Comparison of ENCODE assay signal across 1 cellular context in genomic region chr16:17224859-17225258, GRCh38.
TF ChIP-seq lines count a peak whose summit lies in the region.

No MANE protein-coding gene starts in this region.

TF ChIP-seq in GM12878, 131 proteins besides CTCF, POLR2A, EP300 and RAD21 (continued from another document and continues in another):
- TF ChIP-seq REST (IDR thresholded peaks at IDR 0.05; ENCODE audit: low read depth, low read length) (no peak), ZNF207 (IDR thresholded peaks at IDR 0.05; ENCODE audit: borderline replicate concordance) (no peak), NKRF (conservative IDR thresholded peaks at IDR 0.05) (no peak), CREB1 (IDR thresholded peaks at IDR 0.05; ENCODE audit: low read depth) (no peak), YY1 (IDR thresholded peaks at IDR 0.05; ENCODE audit: low read depth, low read length) (no peak), LARP7 (IDR thresholded peaks at IDR 0.05) (no peak), E2F4 (IDR thresholded peaks at IDR 0.05; ENCODE audit: low read depth, low read length) (no peak), SIN3A (IDR thresholded peaks at IDR 0.05; ENCODE audit: low read depth, low read length) (no peak), MYB (IDR thresholded peaks at IDR 0.05; ENCODE audit: borderline replicate concordance, low read depth, low read length) (no peak), RAD51 (IDR thresholded peaks at IDR 0.05) (no peak), JUNB (IDR thresholded peaks at IDR 0.05) (no peak), ZNF687 (IDR thresholded peaks at IDR 0.05) (no peak), NFXL1 (IDR thresholded peaks at IDR 0.05; ENCODE audit: borderline replicate concordance) (no peak), TCF7 (IDR thresholded peaks at IDR 0.05; ENCODE audit: borderline replicate concordance) (no peak), IKZF1 (conservative IDR thresholded peaks at IDR 0.05) (peak; percentile 34; the same call in 1 of the 2 replicates), MEF2A (IDR thresholded peaks at IDR 0.05; ENCODE audit: insufficient read depth, low read depth, low read length) (no peak), PAX8 (IDR thresholded peaks at IDR 0.05) (no peak), PRDM15 (CRISPR knock-in tag; IDR thresholded peaks at IDR 0.05) (no peak), ATF2 (IDR thresholded peaks at IDR 0.05; ENCODE audit: low read length) (no peak), RELA (IDR thresholded peaks at IDR 0.05; ENCODE audit: borderline replicate concordance, partially characterized antibody) (no peak), GATAD2B (conservative IDR thresholded peaks at IDR 0.05; ENCODE audit: low read depth) (0 out of 2 replicates have a peak, but pooled peaks have one; percentile 34), NR2C2 (IDR thresholded peaks at IDR 0.05; ENCODE audit: borderline replicate concordance, control insufficient read depth, insufficient read length, low read depth) (no peak), TBL1XR1 (IDR thresholded peaks at IDR 0.05; ENCODE audit: low read depth, low read length) (no peak), ZZZ3 (IDR thresholded peaks at IDR 0.05; ENCODE audit: control insufficient read depth, insufficient read length, low read depth) (no peak), E4F1 (IDR thresholded peaks at IDR 0.05; ENCODE audit: borderline replicate concordance, partially characterized antibody) (no peak), CEBPB (IDR thresholded peaks at IDR 0.05; ENCODE audit: borderline replicate concordance in 1 of 2, low read depth in 2 of 2, low read length in 2 of 2) (no peak), SRF (IDR thresholded peaks at IDR 0.05; ENCODE audit: low read depth in 2 of 2, low read length in 2 of 2) (peak in 1 of 2 experiments; percentile 70; a peak in 2 of 4 replicates), SMARCA5 (IDR thresholded peaks at IDR 0.05) (no peak), ATF7 (IDR thresholded peaks at IDR 0.05; ENCODE audit: low read depth) (peak; percentile 21; the same call in 1 of the 2 replicates)
- TF ChIP-seq, protein P1, sequence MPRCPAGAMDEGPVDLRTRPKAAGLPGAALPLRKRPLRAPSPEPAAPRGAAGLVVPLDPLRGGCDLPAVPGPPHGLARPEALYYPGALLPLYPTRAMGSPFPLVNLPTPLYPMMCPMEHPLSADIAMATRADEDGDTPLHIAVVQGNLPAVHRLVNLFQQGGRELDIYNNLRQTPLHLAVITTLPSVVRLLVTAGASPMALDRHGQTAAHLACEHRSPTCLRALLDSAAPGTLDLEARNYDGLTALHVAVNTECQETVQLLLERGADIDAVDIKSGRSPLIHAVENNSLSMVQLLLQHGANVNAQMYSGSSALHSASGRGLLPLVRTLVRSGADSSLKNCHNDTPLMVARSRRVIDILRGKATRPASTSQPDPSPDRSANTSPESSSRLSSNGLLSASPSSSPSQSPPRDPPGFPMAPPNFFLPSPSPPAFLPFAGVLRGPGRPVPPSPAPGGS (IDR thresholded peaks at IDR 0.05; ENCODE audit: borderline replicate concordance, insufficient read depth, low read depth, low read length, poor library complexity, severe bottlenecking), result no peak
- TF ChIP-seq, protein P2, sequence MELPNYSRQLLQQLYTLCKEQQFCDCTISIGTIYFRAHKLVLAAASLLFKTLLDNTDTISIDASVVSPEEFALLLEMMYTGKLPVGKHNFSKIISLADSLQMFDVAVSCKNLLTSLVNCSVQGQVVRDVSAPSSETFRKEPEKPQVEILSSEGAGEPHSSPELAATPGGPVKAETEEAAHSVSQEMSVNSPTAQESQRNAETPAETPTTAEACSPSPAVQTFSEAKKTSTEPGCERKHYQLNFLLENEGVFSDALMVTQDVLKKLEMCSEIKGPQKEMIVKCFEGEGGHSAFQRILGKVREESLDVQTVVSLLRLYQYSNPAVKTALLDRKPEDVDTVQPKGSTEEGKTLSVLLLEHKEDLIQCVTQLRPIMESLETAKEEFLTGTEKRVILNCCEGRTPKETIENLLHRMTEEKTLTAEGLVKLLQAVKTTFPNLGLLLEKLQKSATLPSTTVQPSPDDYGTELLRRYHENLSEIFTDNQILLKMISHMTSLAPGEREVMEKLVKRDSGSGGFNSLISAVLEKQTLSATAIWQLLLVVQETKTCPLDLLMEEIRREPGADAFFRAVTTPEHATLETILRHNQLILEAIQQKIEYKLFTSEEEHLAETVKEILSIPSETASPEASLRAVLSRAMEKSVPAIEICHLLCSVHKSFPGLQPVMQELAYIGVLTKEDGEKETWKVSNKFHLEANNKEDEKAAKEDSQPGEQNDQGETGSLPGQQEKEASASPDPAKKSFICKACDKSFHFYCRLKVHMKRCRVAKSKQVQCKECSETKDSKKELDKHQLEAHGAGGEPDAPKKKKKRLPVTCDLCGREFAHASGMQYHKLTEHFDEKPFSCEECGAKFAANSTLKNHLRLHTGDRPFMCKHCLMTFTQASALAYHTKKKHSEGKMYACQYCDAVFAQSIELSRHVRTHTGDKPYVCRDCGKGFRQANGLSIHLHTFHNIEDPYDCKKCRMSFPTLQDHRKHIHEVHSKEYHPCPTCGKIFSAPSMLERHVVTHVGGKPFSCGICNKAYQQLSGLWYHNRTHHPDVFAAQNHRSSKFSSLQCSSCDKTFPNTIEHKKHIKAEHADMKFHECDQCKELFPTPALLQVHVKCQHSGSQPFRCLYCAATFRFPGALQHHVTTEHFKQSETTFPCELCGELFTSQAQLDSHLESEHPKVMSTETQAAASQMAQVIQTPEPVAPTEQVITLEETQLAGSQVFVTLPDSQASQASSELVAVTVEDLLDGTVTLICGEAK (IDR thresholded peaks at IDR 0.05; ENCODE audit: borderline replicate concordance), result no peak
